Comparison of ENCODE assay signal across 17 cellular contexts in genomic region chr6:150126641-150127291, GRCh38. TPM values are rescaled to one million over a fixed set of nuclear protein-coding genes. Genes with fewer than 3 reads are reported as not detected.
"Had no signal": no experiment of that assay in that cellular context is flagged by ENCODE, and none has a peak within 500 bp of the region (broad histone marks: within the 10 kb centered on the region; RNA-seq: fewer than 3 reads in every experiment).

No MANE protein-coding gene starts in this region.

- H3K9me3 Mint-ChIP-seq: dendritic cell treated with granulocyte-macrophage colony-stimulating factor and Interleukin-4, amounts not matched to agents 40 ng/mL and 50 ng/mL, for 4 days; naive thymus-derived CD8-positive, alpha-beta T cell had no signal

- H3K36me3 ChIP-seq: ovary, stomach, thoracic aorta, transverse colon had no signal

- H2AFZ ChIP-seq: hepatocyte had no signal

- H3K9me3 ChIP-seq: mucosa of descending colon, ovary, stomach, thoracic aorta, transverse colon had no signal

- FAIRE-seq: small intestine had no signal

- H3K4me3 Mint-ChIP-seq: dendritic cell treated with granulocyte-macrophage colony-stimulating factor and Interleukin-4, amounts not matched to agents 40 ng/mL and 50 ng/mL, for 4 days; naive thymus-derived CD8-positive, alpha-beta T cell had no signal

- H3K27ac Mint-ChIP-seq: dendritic cell treated with granulocyte-macrophage colony-stimulating factor and Interleukin-4, amounts not matched to agents 40 ng/mL and 50 ng/mL, for 4 days; progenitor cell of endocrine pancreas had no signal

- H3K4me2 ChIP-seq: hepatocyte had no signal

- H3K4me1 ChIP-seq: foreskin keratinocyte, stomach, transverse colon had no signal

- ATAC-seq: foreskin keratinocyte; left colon; mucosa of descending colon; naive thymus-derived CD8-positive, alpha-beta T cell; right cardiac atrium had no signal

- H3K27me3 ChIP-seq: foreskin keratinocyte, hepatocyte, ovary, transverse colon had no signal

- DNase-seq: left colon; mammary epithelial cell; mucosa of descending colon; naive thymus-derived CD8-positive, alpha-beta T cell; ovary; right cardiac atrium; small intestine; stimulated activated CD4-positive, alpha-beta T cell treated with anti-CD3 and anti-CD28 coated beads, Interleukin-12 subunit alpha, Interleukin-12 subunit beta, amount 100 ng/mL, for 4 hours; stimulated activated naive CD4-positive, alpha-beta T cell; stomach; substantia nigra; transverse colon had no signal

- H3K27ac ChIP-seq: foreskin keratinocyte, hepatocyte, ovary, stomach, thoracic aorta, transverse colon had no signal

- H3K4me3 ChIP-seq: hepatocyte, mucosa of descending colon, ovary, stomach, thoracic aorta, transverse colon had no signal

- H3K36me3 Mint-ChIP-seq: naive thymus-derived CD8-positive, alpha-beta T cell had no signal

- H3K79me2 ChIP-seq: hepatocyte had no signal

RNA-seq across cellular contexts. Expression of gene PPP1R14C, which starts 16.1 kb away (rescaled TPM):
- total RNA-seq: naive thymus-derived CD8-positive, alpha-beta T cell had no signal
